1 cellular context compared by ENCODE assay signal in genomic region chr2:236571161-236571560, GRCh38.
TF ChIP-seq lines count a peak whose summit lies in the region.

No MANE protein-coding gene starts in this region.

TF ChIP-seq in HEK293T, 16 proteins besides CTCF, POLR2A, EP300 and RAD21:
- no peak for TF ChIP-seq FOXM1 (IDR thresholded peaks at IDR 0.05; ENCODE audit: borderline replicate concordance)
- no peak for TF ChIP-seq PKNOX1 (IDR thresholded peaks at IDR 0.05)
- TF ChIP-seq L3MBTL2 (conservative IDR thresholded peaks at IDR 0.05): no peak
- no peak for TF ChIP-seq ARNT (IDR thresholded peaks at IDR 0.05)
- TF ChIP-seq FOXA1 (IDR thresholded peaks at IDR 0.05): no peak
- TF ChIP-seq CTBP1 (IDR thresholded peaks at IDR 0.05; ENCODE audit: borderline replicate concordance): no peak
- no peak for TF ChIP-seq LEF1 (IDR thresholded peaks at IDR 0.05; ENCODE audit: borderline replicate concordance)
- TF ChIP-seq FOXK2 (IDR thresholded peaks at IDR 0.05): no peak
- no peak for TF ChIP-seq BHLHE40 (IDR thresholded peaks at IDR 0.05; ENCODE audit: borderline replicate concordance)
- TF ChIP-seq SUZ12 (IDR thresholded peaks at IDR 0.05): no peak
- no peak for TF ChIP-seq HDGF (IDR thresholded peaks at IDR 0.05; ENCODE audit: borderline replicate concordance)
- no peak for TF ChIP-seq NFRKB (IDR thresholded peaks at IDR 0.05)
- no peak for TF ChIP-seq ZNF384 (IDR thresholded peaks at IDR 0.05)
- TF ChIP-seq TARDBP (IDR thresholded peaks at IDR 0.05): no peak
- no peak for TF ChIP-seq ELF4 (IDR thresholded peaks at IDR 0.05)
- no peak for TF ChIP-seq SP1 (IDR thresholded peaks at IDR 0.05)
TF ChIP-seq in HEK293T: peak in this region for 0.
